ENCODE assay signal across 1 cellular context in the genomic region with DNA sequence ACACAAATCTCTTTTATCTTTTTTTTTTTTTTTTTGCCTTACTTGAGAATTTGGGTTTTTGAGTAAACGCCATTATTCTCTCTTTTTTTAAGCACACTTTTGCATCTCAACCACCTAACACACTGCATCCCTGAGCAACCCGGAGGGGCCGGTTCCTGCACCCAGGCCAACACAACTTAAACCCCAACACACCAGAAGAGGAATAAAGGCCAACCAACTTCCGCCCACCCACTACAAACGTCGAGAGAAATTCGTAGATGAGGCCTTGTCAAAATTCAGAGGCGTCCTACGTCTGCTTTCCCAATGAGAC.
TF ChIP-seq lines count a peak whose summit lies in the region.

No MANE protein-coding gene starts in this region.

TF ChIP-seq in K562, 482 proteins besides CTCF, POLR2A, EP300 and RAD21 (continued from another document and continues in another):
- TF ChIP-seq CCAR2 (IDR thresholded peaks at IDR 0.05; ENCODE audit: low read depth, low read length) (no peak), HNRNPH1 (optimal IDR thresholded peaks at IDR 0.05; ENCODE audit: low read depth, low read length) (no peak), ZNF23 (CRISPR knock-in tag; IDR thresholded peaks at IDR 0.05) (no peak), ZNF668 (CRISPR knock-in tag; IDR thresholded peaks at IDR 0.05) (no peak), DMBX1 (CRISPR knock-in tag; IDR thresholded peaks at IDR 0.05; ENCODE audit: borderline replicate concordance) (no peak), FOXJ2 (tag; IDR thresholded peaks at IDR 0.05) (no peak), FIP1L1 (IDR thresholded peaks at IDR 0.05; ENCODE audit: low read depth, low read length, poor library complexity, severe bottlenecking) (no peak), POLR2AphosphoS2 (IDR thresholded peaks at IDR 0.05; ENCODE audit: low read length) (no peak), ARNT (IDR thresholded peaks at IDR 0.05) (0 out of 4 replicates have a peak, but pooled peaks of 1 of the 2 experiments have one; percentile 68), ZBTB40 (IDR thresholded peaks at IDR 0.05) (0 out of 2 replicates have a peak, but pooled peaks have one; percentile 45), ZBTB40 (CRISPR knock-in tag; IDR thresholded peaks at IDR 0.05) (no peak), DIDO1 (tag; IDR thresholded peaks at IDR 0.05; ENCODE audit: low read depth) (no peak), DPF2 (IDR thresholded peaks at IDR 0.05) (peak; percentile 21; the same call in 1 of the 2 replicates), E2F3 (CRISPR knock-in tag; IDR thresholded peaks at IDR 0.05) (no peak), CSDE1 (IDR thresholded peaks at IDR 0.05) (no peak), TSC22D4 (tag; IDR thresholded peaks at IDR 0.05) (no peak), MTA2 (IDR thresholded peaks at IDR 0.05; ENCODE audit: low read depth) (no peak), ZNF143 (CRISPR knock-in tag; IDR thresholded peaks at IDR 0.05) (no peak), GMEB1 (CRISPR knock-in tag; IDR thresholded peaks at IDR 0.05) (no peak), ZNF318 (IDR thresholded peaks at IDR 0.05; ENCODE audit: borderline replicate concordance in 1 of 2, low read depth in 1 of 2) (no peak), ZNF778 (CRISPR knock-in tag; IDR thresholded peaks at IDR 0.05) (no peak), AFF1 (IDR thresholded peaks at IDR 0.05; ENCODE audit: low read depth in 1 of 2, partially characterized antibody in 2 of 2) (no peak), ZBTB1 (CRISPR knock-in tag; IDR thresholded peaks at IDR 0.05; ENCODE audit: borderline replicate concordance, low read depth) (no peak), ZNF764 (CRISPR knock-in tag; IDR thresholded peaks at IDR 0.05; ENCODE audit: low read depth) (no peak), PTTG1 (tag; IDR thresholded peaks at IDR 0.05; ENCODE audit: low read depth) (no peak), NFIC (IDR thresholded peaks at IDR 0.05) (no peak), ETV1 (tag; conservative IDR thresholded peaks at IDR 0.05; ENCODE audit: low read depth) (peak; percentile 36; the same call in 1 of the 2 replicates), RBM39 (optimal IDR thresholded peaks at IDR 0.05; ENCODE audit: low read depth, low read length) (no peak), SRSF9 (IDR thresholded peaks at IDR 0.05; ENCODE audit: borderline replicate concordance, low read depth, low read length) (no peak), STAG1 (CRISPR knock-in tag; IDR thresholded peaks at IDR 0.05; ENCODE audit: borderline replicate concordance) (no peak)
- TF ChIP-seq, protein P1, sequence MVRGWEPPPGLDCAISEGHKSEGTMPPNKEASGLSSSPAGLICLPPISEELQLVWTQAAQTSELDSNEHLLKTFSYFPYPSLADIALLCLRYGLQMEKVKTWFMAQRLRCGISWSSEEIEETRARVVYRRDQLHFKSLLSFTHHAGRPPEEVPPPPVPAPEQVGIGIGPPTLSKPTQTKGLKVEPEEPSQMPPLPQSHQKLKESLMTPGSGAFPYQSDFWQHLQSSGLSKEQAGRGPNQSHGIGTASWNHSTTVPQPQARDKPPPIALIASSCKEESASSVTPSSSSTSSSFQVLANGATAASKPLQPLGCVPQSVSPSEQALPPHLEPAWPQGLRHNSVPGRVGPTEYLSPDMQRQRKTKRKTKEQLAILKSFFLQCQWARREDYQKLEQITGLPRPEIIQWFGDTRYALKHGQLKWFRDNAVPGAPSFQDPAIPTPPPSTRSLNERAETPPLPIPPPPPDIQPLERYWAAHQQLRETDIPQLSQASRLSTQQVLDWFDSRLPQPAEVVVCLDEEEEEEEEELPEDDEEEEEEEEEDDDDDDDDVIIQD (CRISPR knock-in tag; IDR thresholded peaks at IDR 0.05): no peak
- TF ChIP-seq, protein P2, sequence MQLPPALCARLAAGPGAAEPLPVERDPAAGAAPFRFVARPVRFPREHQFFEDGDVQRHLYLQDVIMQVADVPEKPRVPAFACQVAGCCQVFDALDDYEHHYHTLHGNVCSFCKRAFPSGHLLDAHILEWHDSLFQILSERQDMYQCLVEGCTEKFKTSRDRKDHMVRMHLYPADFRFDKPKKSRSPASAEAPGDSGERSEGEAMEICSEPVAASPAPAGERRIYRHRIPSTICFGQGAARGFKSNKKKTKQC (CRISPR knock-in tag; IDR thresholded peaks at IDR 0.05): no peak
